Comparison of ENCODE assay signal across 26 cellular contexts in the genomic region with DNA sequence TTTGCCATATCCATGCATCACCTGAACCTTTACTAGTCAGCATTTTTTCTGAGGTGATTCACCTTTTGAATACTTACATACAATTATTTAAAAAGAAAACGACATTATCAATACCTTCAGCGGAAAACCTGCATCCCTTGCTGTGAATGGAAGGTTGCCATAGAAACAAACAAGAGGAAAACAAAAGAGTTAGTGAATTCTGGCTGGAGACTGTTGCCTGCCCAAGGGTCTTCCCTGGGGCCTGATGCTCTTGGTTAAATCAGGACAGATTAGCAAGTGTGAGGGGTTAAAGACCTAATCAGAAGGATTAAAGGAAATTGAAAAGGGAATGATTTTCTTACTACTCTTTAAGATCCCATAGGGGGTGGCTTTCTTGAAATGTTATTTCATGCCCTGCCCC.
"Had no signal": no experiment of that assay in that cellular context is flagged by ENCODE, and none has a peak within 500 bp of the region (broad histone marks: within the 10 kb centered on the region; RNA-seq: fewer than 3 reads in every experiment).

No MANE protein-coding gene starts in this region.

- H3K9me3 Mint-ChIP-seq: activated naive CD8-positive, alpha-beta T cell treated with anti-CD3 and anti-CD28 coated beads for 36 hours; activated T-cell treated with anti-CD3 and anti-CD28 coated beads, Interleukin-2, amount 50 U/mL, for 4 hours; central memory CD8-positive, alpha-beta T cell; effector memory CD8-positive, alpha-beta T cell; memory B cell; nephron progenitor cell had no signal

- DNase-seq: activated naive CD4-positive, alpha-beta T cell treated with Interleukin-2 at 50 U/mL for 16 hours; activated naive CD8-positive, alpha-beta T cell treated with anti-CD3 and anti-CD28 coated beads for 36 hours; activated T-cell treated with anti-CD3 and anti-CD28 coated beads, Interleukin-2, amount 50 U/mL, for 4 hours; effector memory CD8-positive, alpha-beta T cell; esophagus squamous epithelium; gastrocnemius medialis; hippocampal formation; left colon; mucosa of descending colon; nephron progenitor cell; posterior cingulate gyrus; sigmoid colon; stimulated activated CD4-positive, alpha-beta T cell treated with anti-CD3 and anti-CD28 coated beads, Interleukin-15, amount 100 ng/mL, for 24 hours; stimulated activated CD4-positive, alpha-beta T cell treated with anti-CD3 and anti-CD28 coated beads, Interleukin-2, amount 100 ng/mL, for 48 hours; stimulated activated naive CD4-positive, alpha-beta T cell; T-helper 9 cell; testis; trophoblast cell; uterus had no signal

- H3K4me3 Mint-ChIP-seq: activated naive CD8-positive, alpha-beta T cell treated with anti-CD3 and anti-CD28 coated beads for 36 hours; activated T-cell treated with anti-CD3 and anti-CD28 coated beads, Interleukin-2, amount 50 U/mL, for 4 hours; central memory CD8-positive, alpha-beta T cell; effector memory CD8-positive, alpha-beta T cell; memory B cell; nephron progenitor cell had no signal

- FAIRE-seq: astrocyte, colon, keratinocyte had no signal

- H3K27me3 ChIP-seq: breast epithelium, gastrocnemius medialis, sigmoid colon, testis, uterus had no signal

- H3K4me1 ChIP-seq: breast epithelium, esophagus squamous epithelium, gastrocnemius medialis, sigmoid colon, testis, uterus had no signal

- H3K4me2 ChIP-seq: smooth muscle cell had no signal

- H3K9me3 ChIP-seq: breast epithelium, esophagus squamous epithelium, gastrocnemius medialis, mucosa of descending colon, sigmoid colon, testis, uterus had no signal

- H3K27ac Mint-ChIP-seq: activated naive CD8-positive, alpha-beta T cell treated with anti-CD3 and anti-CD28 coated beads for 36 hours; effector memory CD8-positive, alpha-beta T cell; memory B cell; nephron progenitor cell had no signal

- H3K4me3 ChIP-seq: breast epithelium, esophagus squamous epithelium, gastrocnemius medialis, mucosa of descending colon, sigmoid colon, smooth muscle cell, testis, uterus had no signal

- H3K27ac ChIP-seq: breast epithelium, esophagus squamous epithelium, gastrocnemius medialis, sigmoid colon, testis, uterus had no signal

- H3K36me3 ChIP-seq: breast epithelium, esophagus squamous epithelium, gastrocnemius medialis, sigmoid colon, uterus had no signal

- H3K36me3 Mint-ChIP-seq: activated naive CD8-positive, alpha-beta T cell treated with anti-CD3 and anti-CD28 coated beads for 36 hours; memory B cell had no signal

- H3K4me1 Mint-ChIP-seq: activated naive CD8-positive, alpha-beta T cell treated with anti-CD3 and anti-CD28 coated beads for 36 hours; central memory CD8-positive, alpha-beta T cell; memory B cell had no signal

- ATAC-seq: activated T-cell treated with anti-CD3 and anti-CD28 coated beads, Interleukin-2, amount 50 U/mL, for 4 hours; effector memory CD8-positive, alpha-beta T cell; gastrocnemius medialis; left colon; mucosa of descending colon had no signal
